ENCODE assay signal across 15 cellular contexts in the genomic region with DNA sequence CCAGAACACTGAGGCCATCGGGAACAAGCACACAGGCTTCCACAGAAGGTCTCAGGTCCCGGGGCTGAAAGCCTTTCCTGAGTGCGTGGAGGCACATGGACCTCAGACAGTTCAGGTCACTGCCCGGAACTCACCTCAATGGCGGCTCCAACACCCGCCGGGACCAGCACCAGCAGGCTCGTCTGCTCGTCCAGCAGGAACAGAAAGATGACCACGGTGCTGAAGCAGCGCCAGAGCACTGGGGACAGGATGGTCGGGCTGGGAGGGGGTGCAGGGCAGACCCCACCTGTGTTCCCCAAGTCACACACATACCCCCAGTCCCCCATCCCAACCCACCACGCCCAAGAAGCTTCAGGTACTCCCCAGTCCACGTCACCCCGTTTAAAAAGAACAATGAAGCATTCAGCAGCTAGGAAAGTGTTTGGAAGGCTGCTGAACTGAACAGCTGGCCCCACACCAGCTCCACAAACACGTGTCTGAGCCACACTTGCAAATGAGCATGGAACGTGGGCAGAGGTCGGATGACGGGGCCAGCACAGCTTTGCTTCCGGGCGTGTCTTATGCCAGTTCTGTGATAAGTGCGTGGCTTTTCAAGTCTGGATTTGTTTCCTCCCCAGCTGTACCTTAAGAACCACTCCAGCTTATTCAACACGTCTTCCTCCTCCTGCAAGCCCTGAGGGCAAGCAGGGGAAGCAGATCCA. TPM values are rescaled to one million over a fixed set of nuclear protein-coding genes. Genes with fewer than 3 reads are reported as not detected.
DNase-seq lines count a peak whose midpoint lies in the region; ATAC-seq, FAIRE-seq and TF ChIP-seq lines count a peak whose summit lies in the region.
"Had no signal": no experiment of that assay in that cellular context is flagged by ENCODE, and none has a peak within 500 bp of the region (broad histone marks: within the 10 kb centered on the region; RNA-seq: fewer than 3 reads in every experiment).

No MANE protein-coding gene starts in this region.

- H3K27me3 Mint-ChIP-seq in neural progenitor cell (ENCODE audit: insufficient read depth, low read depth), result no peaks in the 10 kb centered on the region

- peak; percentile 13 for DNase-seq in 8988T
- DNase-seq in Peyer's patch, result peak in 2 of 3 donors; percentile 78 to 80
- DNase-seq in frontal cortex (ENCODE audit: low spot score in 2 of 2), result peak; percentile 62 to 71
- DNase-seq in neural progenitor cell (ENCODE audit: low spot score), result no peak
- DNase-seq in retina, result no peak
- DNase-seq in central memory CD4-positive, alpha-beta T cell, result no peak
- DNase-seq in effector CD8-positive, alpha-beta T cell (lab: John Stamatoyannopoulos, UW), result no peak
- DNase-seq: anterior cingulate cortex, DMS79 treated with DMSO at 0.1 percent for 48 hours, NCI-H1092 treated with DMSO at 0.1 percent for 48 hours, nephron progenitor cell, SHP77 had no signal

- H3K79me2 ChIP-seq in neural progenitor cell (ENCODE audit: low read depth), result no peaks in the 10 kb centered on the region

- peak overlapping the region; percentile 69 for H3K27ac Mint-ChIP-seq in neural progenitor cell
- H3K27ac Mint-ChIP-seq: nephron progenitor cell had no signal

- no peak overlapping the region for H2AFZ ChIP-seq in neural progenitor cell (replicated peaks)

- no peak for ATAC-seq in HG03457 (IDR thresholded peaks at IDR 0.05; ENCODE audit: unreplicated experiment)

- H3K4me2 ChIP-seq in neural progenitor cell, result no peak overlapping the region

- H3F3A ChIP-seq in neural progenitor cell (ENCODE audit: low read depth), result no peaks in the 10 kb centered on the region

- H3K4me1 ChIP-seq in Peyer's patch (peaks cover 0 to 17% (median 0%) of the 10 kb centered on the region in 4 donors), neural progenitor cell (no peaks in the 10 kb centered on the region)

- H3K9ac ChIP-seq in neural progenitor cell, result no peak overlapping the region

- H3K27me3 ChIP-seq in Peyer's patch (no peaks in the 10 kb centered on the region), neural progenitor cell (no peaks in the 10 kb centered on the region)

- H3K27ac ChIP-seq in Peyer's patch (peak overlapping the region in 3 of 4 donors; percentile 3 to 59 (median 53)), neural progenitor cell (no peak overlapping the region)

- TF ChIP-seq POLR2A in Peyer's patch (IDR thresholded peaks at IDR 0.05), result no peak

- H4K20me1 ChIP-seq in neural progenitor cell (ENCODE audit: low read depth), result peaks cover 9% of the 10 kb centered on the region

- H3K36me3 ChIP-seq in Peyer's patch (peaks cover 0 to 71% (median 0%) of the 10 kb centered on the region in 3 donors), neural progenitor cell (no peaks in the 10 kb centered on the region)

- H3K4me3 Mint-ChIP-seq in neural progenitor cell, result no peak overlapping the region
- H3K4me3 Mint-ChIP-seq: nephron progenitor cell had no signal

- peaks cover 23% of the 10 kb centered on the region for H3K36me3 Mint-ChIP-seq in neural progenitor cell

- FAIRE-seq in frontal cortex (lab: Jason Lieb, UNC), result no peak
- FAIRE-seq: GM12878, H1 had no signal

- H3K4me3 ChIP-seq in Peyer's patch (no peak overlapping the region), neural progenitor cell (no peak overlapping the region)
- H3K4me3 ChIP-seq: GM12878 had no signal

- peaks cover 3% of the 10 kb centered on the region for H3K4me1 Mint-ChIP-seq in neural progenitor cell

- H3K9me3 Mint-ChIP-seq in neural progenitor cell, result no peaks in the 10 kb centered on the region

- no peak for TF ChIP-seq CTCF in Peyer's patch (IDR thresholded peaks at IDR 0.05)
- TF ChIP-seq CTCF in neural progenitor cell (IDR thresholded peaks at IDR 0.05), result no peak

- H3K9me3 ChIP-seq in Peyer's patch (no peaks in the 10 kb centered on the region), neural progenitor cell (ENCODE audit: low read depth) (no peaks in the 10 kb centered on the region)

RNA-seq across cellular contexts. Expression of a gene that starts 14.6 kb away (rescaled TPM):
- total RNA-seq in Peyer's patch (100 to 1,000 TPM; 115 to 209 (median 143) TPM), frontal cortex (104 TPM), neural progenitor cell (ENCODE audit: low replicate concordance) (74.8 and 79.9 TPM in 2 replicates)

RNA-seq across cellular contexts. Expression of a gene that starts 35.4 kb away (rescaled TPM):
- total RNA-seq in Peyer's patch (1 to 10 TPM in 3 of 4 donors, under 1 TPM in 1; 0.70 to 6.6 (median 1.6) TPM), frontal cortex (not detected), neural progenitor cell (ENCODE audit: low replicate concordance) (2.4 and 14.8 TPM in 2 replicates)

Comparison
In these comparisons a context has a peak if more than half of its experiments do, and no peak if none do; other contexts are left out.
1. DNase-seq: peak in 8988T (single experiment), Peyer's patch (2 of 3) and frontal cortex (2 of 2); none in neural progenitor cell (single experiment), retina (single experiment), central memory CD4-positive, alpha-beta T cell (single experiment) and effector CD8-positive, alpha-beta T cell (single experiment).